ENCODE assay signal across 8 cellular contexts in genomic region chr2:148022351-148022750, GRCh38. TPM values are rescaled to one million over a fixed set of nuclear protein-coding genes. Genes with fewer than 3 reads are reported as not detected.
DNase-seq lines count a peak whose midpoint lies in the region; ATAC-seq and TF ChIP-seq lines count a peak whose summit lies in the region.

No MANE protein-coding gene starts in this region.

- H3K36me3 Mint-ChIP-seq in naive B cell: peaks cover 0 to 4% of the 10 kb centered on the region in 2 donors

- no peaks in the 10 kb centered on the region for H3K36me3 ChIP-seq in BLaER1
- no peaks in the 10 kb centered on the region for H3K36me3 ChIP-seq in Loucy (ENCODE audit: insufficient read depth, low read length)

- H3K27ac ChIP-seq in BLaER1: peak overlapping the region; percentile 90; the same call in 1 of the 2 replicates

- no peak overlapping the region for H2AFZ ChIP-seq in Loucy (ENCODE audit: low read length)

- peaks cover 32 to 60% (median 53%) of the 10 kb centered on the region in 3 donors for H3K4me1 Mint-ChIP-seq in naive B cell

- peak overlapping the region in 5 of 6 donors; percentile 44 to 99 (median 97) for H3K27ac Mint-ChIP-seq in naive B cell

- peaks cover 50% of the 10 kb centered on the region for H4K20me1 ChIP-seq in BLaER1
- H4K20me1 ChIP-seq in Loucy (ENCODE audit: insufficient read depth, low read length, poor library complexity, severe bottlenecking): peaks cover 68% of the 10 kb centered on the region

- H3K4me1 ChIP-seq in BLaER1 (peaks cover 41% of the 10 kb centered on the region), Loucy (ENCODE audit: insufficient read depth, low read length, poor library complexity, severe bottlenecking) (peaks cover 64% of the 10 kb centered on the region)

- ATAC-seq in naive B cell (ENCODE audit: low read depth in 2 of 2) (no peak), HG02981 (IDR thresholded peaks at IDR 0.05; ENCODE audit: unreplicated experiment) (no peak), GM19035 (IDR thresholded peaks at IDR 0.05; ENCODE audit: unreplicated experiment) (no peak)

- peaks cover 5% of the 10 kb centered on the region; the same call in 1 of the 2 replicates for H3F3A ChIP-seq in Loucy (ENCODE audit: low read depth)

- H3K4me2 ChIP-seq in BLaER1 (peak overlapping the region; percentile 77), Loucy (ENCODE audit: low read depth, low read length, poor library complexity, severe bottlenecking) (peak overlapping the region; percentile 95)

- H3K79me2 ChIP-seq in Loucy (ENCODE audit: insufficient read depth, low read length): peaks cover 82% of the 10 kb centered on the region

- no peak for TF ChIP-seq CTCF in Loucy (conservative IDR thresholded peaks at IDR 0.05; ENCODE audit: low read length)
- TF ChIP-seq CTCF in choroid plexus epithelial cell (conservative IDR thresholded peaks at IDR 0.05; ENCODE audit: low read depth, low read length): no peak

- DNase-seq in choroid plexus epithelial cell (ENCODE audit: low read depth) (peak; percentile 18), naive B cell (no peak), nucleus accumbens (lab: John Stamatoyannopoulos, UW) (no peak)
- DNase-seq in activated CD4-positive, CD25-positive, alpha-beta regulatory T cell (lab: John Stamatoyannopoulos, UW): no peak

- no peaks in the 10 kb centered on the region for H3K27me3 ChIP-seq in BLaER1
- no peaks in the 10 kb centered on the region for H3K27me3 ChIP-seq in Loucy (ENCODE audit: insufficient read depth, low read length, poor library complexity, severe bottlenecking)

- no peaks in the 10 kb centered on the region for H3K9me3 Mint-ChIP-seq in naive B cell

- H3K9me3 ChIP-seq in BLaER1: no peaks in the 10 kb centered on the region
- H3K9me3 ChIP-seq in Loucy (ENCODE audit: insufficient read depth, low read depth, low read length): no peaks in the 10 kb centered on the region

- peak overlapping the region; percentile 94 to 99 (median 96) for H3K4me3 Mint-ChIP-seq in naive B cell

- H3K27me3 Mint-ChIP-seq in naive B cell: no peaks in the 10 kb centered on the region

- no peaks in the 10 kb centered on the region for H3K9me2 ChIP-seq in Loucy (replicated peaks; ENCODE audit: low read depth, low read length)

- H3K4me3 ChIP-seq in BLaER1 (peak overlapping the region; percentile 82), Loucy (ENCODE audit: low read length, poor library complexity, severe bottlenecking) (peak overlapping the region; percentile 88), choroid plexus epithelial cell (ENCODE audit: low read depth, low read length) (peak overlapping the region; percentile 79)

- H3K9ac ChIP-seq in BLaER1: peak overlapping the region; percentile 87
- peak overlapping the region; percentile 84 for H3K9ac ChIP-seq in Loucy (ENCODE audit: low read depth, low read length, poor library complexity, severe bottlenecking)

RNA-seq across cellular contexts. Expression of gene MBD5, which starts 1.5 kb away (rescaled TPM):
- polyA plus RNA-seq in naive B cell (ENCODE audit: low read depth in 6 of 6): 10 to 100 TPM in 5 of 6 donors, 1 to 10 TPM in 1; 5.2 to 22.8 (median 16.5) TPM

RNA-seq across cellular contexts. Expression of gene ORC4, which starts 1.8 kb away (rescaled TPM):
- 10 to 100 TPM; 19.2 to 60.0 (median 46.6) TPM for polyA plus RNA-seq in naive B cell (ENCODE audit: low read depth in 6 of 6)
